ENCODE assay signal across 8 cellular contexts in the genomic region with DNA sequence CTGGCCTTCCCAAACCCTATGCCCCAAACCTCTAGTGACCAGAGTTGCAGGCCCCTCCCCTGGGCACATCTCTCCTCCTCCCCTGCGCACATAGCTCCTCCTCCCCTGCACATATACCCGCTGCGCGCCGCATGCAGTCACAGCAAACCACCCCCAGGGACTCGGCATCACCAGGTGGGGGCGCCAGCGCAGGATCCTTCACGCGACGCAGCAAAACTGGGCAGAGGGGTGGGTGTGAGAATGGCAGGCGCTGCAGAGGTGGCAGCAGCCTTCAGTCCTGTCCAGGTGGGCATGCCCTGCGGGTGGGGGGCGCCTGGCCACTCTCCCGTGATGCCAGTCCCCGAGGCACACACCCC. TPM values are rescaled to one million over a fixed set of nuclear protein-coding genes. Genes with fewer than 3 reads are reported as not detected.
A peak's percentile ranks its signal among the peaks of the same experiment; 100 is the strongest.
DNase-seq lines count a peak whose midpoint lies in the region; ATAC-seq and TF ChIP-seq lines count a peak whose summit lies in the region.

No MANE protein-coding gene starts in this region.

- H3K4me3 ChIP-seq in AG09309 (ENCODE audit: control insufficient read depth, low read depth, low read length) (no peak overlapping the region), adrenal gland (peak overlapping the region in 1 of 4 donors; percentile 50), right atrium auricular region (peak overlapping the region in 1 of 2 donors; percentile 50), aorta (ENCODE audit: low read length in 2 of 2) (no peak overlapping the region)

- POLR2A ChIA-PET in T-cell (lab: Charles Lee), result interaction anchor here (0.6 to 1.0 kb wide), 3 partner anchors 17 to 979 kb away, joined by 3 to 8 read pairs (median 3); no protein-coding TSS in a partner anchor

- no peaks in the 10 kb centered on the region for H3K27me3 Mint-ChIP-seq in T-cell

- no peaks in the 10 kb centered on the region for H3K9me3 Mint-ChIP-seq in T-cell

- DNase-seq in AG09309 (ENCODE audit: low read depth) (no peak), T-cell (peak; percentile 77 to 92 (median 87)), adrenal gland (peak; percentile 71 to 86 (median 77)), right atrium auricular region (ENCODE audit: low spot score) (peak; percentile 83), retina (peak; percentile 78), aorta (peak; percentile 92 to 94)

- H3K27ac ChIP-seq in KOPT-K1 (ENCODE audit: low read depth, low read length, poor library complexity, severe bottlenecking) (peak overlapping the region; percentile 46), adrenal gland (no peak overlapping the region), right atrium auricular region (peak overlapping the region in 1 of 2 donors; percentile 76), aorta (ENCODE audit: low read depth in 1 of 2, low read length in 2 of 2) (no peak overlapping the region)

- no peaks in the 10 kb centered on the region for H3K36me3 Mint-ChIP-seq in T-cell

- ATAC-seq in T-cell (replicated peaks in 1 of 4), result peak; percentile 57 to 67 (median 62)
- peak; percentile 30 for ATAC-seq in aorta (ENCODE audit: low FRiP score)

- H3K4me1 ChIP-seq in adrenal gland (replicated peaks in 1 of 2) (peaks cover 27 to 57% of the 10 kb centered on the region in 2 donors), right atrium auricular region (peaks cover 0 to 92% of the 10 kb centered on the region in 2 donors), aorta (ENCODE audit: control insufficient read depth in 1 of 2, insufficient read depth in 2 of 2, low read length in 2 of 2) (no peaks in the 10 kb centered on the region)

- H3K27me3 ChIP-seq in adrenal gland (no peaks in the 10 kb centered on the region), right atrium auricular region (no peaks in the 10 kb centered on the region), aorta (ENCODE audit: control insufficient read depth in 1 of 2, insufficient read depth in 2 of 2, low read length in 1 of 2) (no peaks in the 10 kb centered on the region)

- intact Hi-C loops in adrenal gland (cut with DNase I), result loop anchor here in 1 of 2 donors (5.0 kb wide), 1 partner anchor 35 kb away; no protein-coding TSS in a partner anchor
- intact Hi-C loops in aorta (cut with DNase I), result no loop called here

- TF ChIP-seq CTCF in AG09309 (IDR thresholded peaks at IDR 0.05; ENCODE audit: control insufficient read depth, insufficient read depth, low read depth, low read length, missing control alignments) (peak; percentile 42), adrenal gland (IDR thresholded peaks at IDR 0.05) (peak; percentile 33 to 66 (median 42)), right atrium auricular region (IDR thresholded peaks at IDR 0.05) (peak; percentile 37 to 64)

- peak; percentile 37 for TF ChIP-seq POLR2A in GM19099 (IDR thresholded peaks at IDR 0.05; ENCODE audit: extremely low read depth, insufficient read length, low read depth)
- no peak for TF ChIP-seq POLR2A in adrenal gland (IDR thresholded peaks at IDR 0.05)

- H3K4me3 Mint-ChIP-seq in T-cell, result peak overlapping the region; percentile 78 to 89 (median 87)

- peaks cover 35 to 47% (median 41%) of the 10 kb centered on the region in 3 donors for H3K4me1 Mint-ChIP-seq in T-cell

- CTCF ChIA-PET in T-cell (lab: Charles Lee), result interaction anchor here (0.5 to 6.0 kb wide), 33 partner anchors 8 to 665 kb away, joined by 3 to 56 read pairs (median 3); a partner anchor contains a TSS

- peak overlapping the region; percentile 36 to 69 for H3K27ac Mint-ChIP-seq in T-cell

- 5 to 27% (median 7%) methylated on average over 3 to 16 of the region's 16 CpGs; no CpG with 5 or more reads in 1 of the 4 donors for WGBS in adrenal gland, 4 donors
- 2 to 3% methylated on average over 14 to 16 of the region's 16 CpGs for WGBS in aorta, 2 donors

- H3K9me3 ChIP-seq in KOPT-K1 (ENCODE audit: insufficient read depth, low read length, poor library complexity, severe bottlenecking), result no peaks in the 10 kb centered on the region
- no peaks in the 10 kb centered on the region for H3K9me3 ChIP-seq in adrenal gland (replicated peaks in 1 of 3)
- H3K9me3 ChIP-seq in right atrium auricular region, result no peaks in the 10 kb centered on the region
- no peaks in the 10 kb centered on the region for H3K9me3 ChIP-seq in aorta (ENCODE audit: control insufficient read depth, low read length)

- H3K36me3 ChIP-seq in KOPT-K1 (ENCODE audit: insufficient read depth, low read length), result no peaks in the 10 kb centered on the region
- no peaks in the 10 kb centered on the region for H3K36me3 ChIP-seq in adrenal gland (replicated peaks in 1 of 2)
- H3K36me3 ChIP-seq in right atrium auricular region, result no peaks in the 10 kb centered on the region
- no peaks in the 10 kb centered on the region for H3K36me3 ChIP-seq in aorta (ENCODE audit: control insufficient read depth in 1 of 2, insufficient read depth in 2 of 2, low read length in 1 of 2)

RNA-seq across cellular contexts. Expression of a gene that starts 5.6 kb away (rescaled TPM):
- total RNA-seq in T-cell, result 1 to 10 TPM; 2.4 to 4.1 (median 3.6) TPM
- 10 to 100 TPM in 1 of 8 donors, 1 to 10 TPM in 7; 1.1 to 14.8 (median 5.6) TPM for total RNA-seq in adrenal gland
- polyA plus RNA-seq in adrenal gland, result 10 to 100 TPM in 2 of 3 donors, under 1 TPM in 1; 0.44 to 34.0 (median 25.5) TPM
- total RNA-seq in right atrium auricular region, result 10 to 100 TPM; 65.0 to 87.6 TPM
- total RNA-seq in aorta, result 10 to 100 TPM in 1 of 2 donors, 1 to 10 TPM in 1; 9.9 to 12.3 TPM
- 10 to 100 TPM in 1 of 2 donors, 1 to 10 TPM in 1; 2.9 to 51.6 TPM for polyA plus RNA-seq in aorta

RNA-seq across cellular contexts. Expression of a gene that starts 24.2 kb away (rescaled TPM):
- 1 to 10 TPM; 1.7 to 6.4 (median 4.1) TPM for total RNA-seq in T-cell
- total RNA-seq in adrenal gland, result 10 to 100 TPM in 1 of 8 donors, 1 to 10 TPM in 7; 2.5 to 11.7 (median 5.4) TPM
- 10 to 100 TPM in 1 of 3 donors, 1 to 10 TPM in 2; 1.0 to 23.8 (median 7.2) TPM for polyA plus RNA-seq in adrenal gland
- 1 to 10 TPM; 6.6 to 8.3 TPM for total RNA-seq in right atrium auricular region
- total RNA-seq in aorta, result 10 to 100 TPM in 1 of 2 donors, 1 to 10 TPM in 1; 5.7 to 19.7 TPM
- polyA plus RNA-seq in aorta, result 10 to 100 TPM in 1 of 2 donors, under 1 TPM in 1; 0.88 to 10.1 TPM

RNA-seq across cellular contexts. Expression of a gene that starts 27.7 kb away (rescaled TPM):
- 10 to 100 TPM; 36.7 to 86.4 (median 71.8) TPM for total RNA-seq in T-cell
- total RNA-seq in adrenal gland, result 10 to 100 TPM; 21.3 to 36.6 (median 31.7) TPM
- 10 to 100 TPM; 13.7 to 51.6 (median 33.4) TPM for polyA plus RNA-seq in adrenal gland
- total RNA-seq in right atrium auricular region, result 10 to 100 TPM; 26.7 to 48.1 TPM
- total RNA-seq in aorta, result 10 to 100 TPM; 38.5 to 47.0 TPM
- polyA plus RNA-seq in aorta, result 10 to 100 TPM in 1 of 2 donors, 1 to 10 TPM in 1; 8.1 to 27.6 TPM

RNA-seq across cellular contexts. Expression of a gene that starts 48.6 kb away (rescaled TPM):
- total RNA-seq in T-cell, result 100 to 1,000 TPM in 3 of 5 donors, 10 to 100 TPM in 2; 56.0 to 166 (median 128) TPM
- 10 to 100 TPM; 22.0 to 70.5 (median 45.2) TPM for total RNA-seq in adrenal gland
- 100 to 1,000 TPM in 2 of 3 donors, 1 to 10 TPM in 1; 4.2 to 163 (median 135) TPM for polyA plus RNA-seq in adrenal gland
- 10 to 100 TPM; 48.8 to 67.0 TPM for total RNA-seq in right atrium auricular region
- 10 to 100 TPM; 31.7 to 34.4 TPM for total RNA-seq in aorta
- polyA plus RNA-seq in aorta, result 100 to 1,000 TPM in 1 of 2 donors, 10 to 100 TPM in 1; 18.4 to 122 TPM

RNA-seq across cellular contexts. Expression of a gene that starts 50.3 kb away (rescaled TPM):
- total RNA-seq in T-cell, result 10 to 100 TPM in 4 of 5 donors, 1 to 10 TPM in 1; 7.9 to 23.1 (median 16.5) TPM
- 10 to 100 TPM in 1 of 8 donors, 1 to 10 TPM in 7; 4.7 to 11.1 (median 7.5) TPM for total RNA-seq in adrenal gland
- 1 to 10 TPM; 2.9 to 4.1 (median 3.0) TPM for polyA plus RNA-seq in adrenal gland
- 1 to 10 TPM; 9.0 to 9.5 TPM for total RNA-seq in right atrium auricular region
- total RNA-seq in aorta, result 1 to 10 TPM; 6.2 to 9.8 TPM
- 1 to 10 TPM; 2.8 to 3.0 TPM for polyA plus RNA-seq in aorta

Comparison
In these comparisons a context has a peak if more than half of its experiments do, and no peak if none do; other contexts are left out.
1. RNA of a gene that starts 5.6 kb away (total RNA-seq): 65.0 to 87.6 TPM in right atrium auricular region; 9.9 to 12.3 TPM in aorta, 1.1 to 14.8 TPM in adrenal gland and 2.4 to 4.1 TPM in T-cell; every median in the first group is over 4 times any median in the second.
2. Peak in every context shown above with its lines, with median percentiles within 50 percentile points of each other: CTCF ChIP-seq.